ENCODE assay signal across 8 cellular contexts in genomic region chr17:35312790-35313711, GRCh38.
A peak's percentile ranks its signal among the peaks of the same experiment; 100 is the strongest.
DNase-seq lines count a peak whose midpoint lies in the region; ATAC-seq and TF ChIP-seq lines count a peak whose summit lies in the region.

No MANE protein-coding gene starts in this region.

- H3F3A ChIP-seq in OCI-LY1 (ENCODE audit: insufficient read depth, low read length), result no peaks in the 10 kb centered on the region

- H3K4me1 ChIP-seq in A673 (ENCODE audit: insufficient read depth, low read length, poor library complexity, severe bottlenecking) (peaks cover 5% of the 10 kb centered on the region), OCI-LY1 (ENCODE audit: insufficient read depth, low read length, severe bottlenecking) (no peaks in the 10 kb centered on the region)
- H3K4me1 ChIP-seq in naive thymus-derived CD4-positive, alpha-beta T cell (ENCODE audit: control insufficient read depth in 2 of 2, insufficient read depth in 2 of 2, low read length in 2 of 2), result peaks cover 12 to 13% of the 10 kb centered on the region in 2 donors

- H3K9ac ChIP-seq in OCI-LY1 (ENCODE audit: low read length), result no peak overlapping the region

- POLR2A ChIA-PET in A673 (lab: Charles Lee; ENCODE audit: low non-redundant PET), result no interaction called here
- POLR2A ChIA-PET in naive thymus-derived CD4-positive, alpha-beta T cell (lab: Charles Lee), result interaction anchor here (0.6 to 6.8 kb wide), 39 partner anchors 9 to 274 kb away, joined by 3 to 189 read pairs (median 5); partner anchors contain the start of genes AP2B1, PEX12, RAD51D and SLFN11

- CTCF ChIA-PET in A673 (lab: Charles Lee), result interaction anchor here (0.6 kb wide), 1 partner anchor 491 kb away, joined by 9 read pairs; no protein-coding TSS in a partner anchor
- CTCF ChIA-PET in naive thymus-derived CD4-positive, alpha-beta T cell (lab: Charles Lee), result interaction anchor here (0.6 to 4.3 kb wide), 32 partner anchors 9 to 273 kb away, joined by 3 to 111 read pairs (median 4); partner anchors contain the start of genes PEX12, SLFN11, SLFN12L and SLFN5

- no peaks in the 10 kb centered on the region for H3K9me2 ChIP-seq in OCI-LY1 (ENCODE audit: low read depth, low read length)

- no peak overlapping the region for H3K4me3 ChIP-seq in A673 (ENCODE audit: low read depth, low read length, poor library complexity, severe bottlenecking)
- no peak overlapping the region for H3K4me3 ChIP-seq in OCI-LY1 (ENCODE audit: low read depth, low read length, poor library complexity, severe bottlenecking)
- H3K4me3 ChIP-seq in naive thymus-derived CD4-positive, alpha-beta T cell (ENCODE audit: low read length), result peak overlapping the region; percentile 70

- peak overlapping the region; percentile 94 to 99 (median 98) for H3K27ac Mint-ChIP-seq in naive thymus-derived CD4-positive, alpha-beta T cell

- BruUV-seq in A673 (replicated peaks; lab: Mats Ljungman, UMichigan), result no TSS peak

- H3K9me3 Mint-ChIP-seq in naive thymus-derived CD4-positive, alpha-beta T cell, result peaks cover 0 to 20% (median 0%) of the 10 kb centered on the region in 11 donors

- DNase-seq in A673 (ENCODE audit: low spot score) (peak; percentile 64), activated T-cell treated with anti-CD3 and anti-CD28 coated beads for 4 hours (peak; percentile 69), fibroblast of gingiva (ENCODE audit: low read depth) (peak; percentile 74)
- DNase-seq in naive thymus-derived CD4-positive, alpha-beta T cell, result peak; percentile 56 to 96 (median 90)
- peak; percentile 46 to 89 for DNase-seq in stimulated activated CD8-positive, alpha-beta memory T cell treated with anti-CD3 and anti-CD28 coated beads, Interleukin-7, amount 100 ng/mL, for 48 hours (ENCODE audit: extremely low read depth in 1 of 2, low read depth in 1 of 2)

- peaks cover 0 to 5% (median 0%) of the 10 kb centered on the region in 5 donors for H3K27me3 Mint-ChIP-seq in naive thymus-derived CD4-positive, alpha-beta T cell

- no peak overlapping the region for H2AFZ ChIP-seq in OCI-LY1 (ENCODE audit: low read length)

- no peaks in the 10 kb centered on the region for H4K20me1 ChIP-seq in OCI-LY1 (ENCODE audit: insufficient read depth, low read length)

- ATAC-seq in GM18511 (IDR thresholded peaks at IDR 0.05; ENCODE audit: unreplicated experiment) (peak; percentile 77), HG03565 (IDR thresholded peaks at IDR 0.05; ENCODE audit: unreplicated experiment) (peak; percentile 51)
- ATAC-seq in naive thymus-derived CD4-positive, alpha-beta T cell, result peak; percentile 93

- peak overlapping the region; percentile 88 to 98 (median 96) for H3K4me3 Mint-ChIP-seq in naive thymus-derived CD4-positive, alpha-beta T cell

- no peaks in the 10 kb centered on the region for H3K36me3 ChIP-seq in A673 (ENCODE audit: insufficient read depth, low read length, poor library complexity, severe bottlenecking)
- no peaks in the 10 kb centered on the region for H3K36me3 ChIP-seq in OCI-LY1 (ENCODE audit: insufficient read depth, low read length)
- no peaks in the 10 kb centered on the region for H3K36me3 ChIP-seq in naive thymus-derived CD4-positive, alpha-beta T cell (ENCODE audit: control insufficient read depth in 2 of 3, insufficient read depth in 3 of 3, low read length in 3 of 3)

- H3K4me2 ChIP-seq in OCI-LY1 (ENCODE audit: low read length), result no peak overlapping the region

- TF ChIP-seq CTCF in A673 (conservative IDR thresholded peaks at IDR 0.05; ENCODE audit: low read depth, low read length) (peak; percentile 66), OCI-LY1 (IDR thresholded peaks at IDR 0.05; ENCODE audit: low read length) (peak; percentile 85)

- no peaks in the 10 kb centered on the region for H3K27me3 ChIP-seq in A673 (replicated peaks; ENCODE audit: insufficient read depth, low read depth, low read length, poor library complexity)
- H3K27me3 ChIP-seq in OCI-LY1 (ENCODE audit: insufficient read depth, low read length), result no peaks in the 10 kb centered on the region
- H3K27me3 ChIP-seq in naive thymus-derived CD4-positive, alpha-beta T cell (ENCODE audit: control insufficient read depth in 2 of 2, insufficient read depth in 2 of 2, low read length in 2 of 2), result no peaks in the 10 kb centered on the region

- peaks cover 0 to 28% (median 4%) of the 10 kb centered on the region in 5 donors for H3K36me3 Mint-ChIP-seq in naive thymus-derived CD4-positive, alpha-beta T cell

- intact Hi-C loops in A673 (cut with micrococcal nuclease; ENCODE audit: unreplicated experiment), result loop anchor here (2.0 to 10.0 kb wide), 2 partner anchors 228 to 432 kb away; no protein-coding TSS in a partner anchor
- intact Hi-C loops in naive thymus-derived CD4-positive, alpha-beta T cell (cut with micrococcal nuclease), result loop anchor here (1.0 to 10.0 kb wide), 19 partner anchors 28 to 492 kb away; partner anchors contain the start of genes SLFN11 (in 2 of the 2), AP2B1 (in 1 of the 2), PEX12 (in 1 of the 2) and SLFN12 (in 1 of the 2)

- H3K27ac ChIP-seq in A673 (ENCODE audit: low read depth, low read length, poor library complexity, severe bottlenecking) (peak overlapping the region; percentile 61), OCI-LY1 (ENCODE audit: low read depth, low read length, poor library complexity, severe bottlenecking) (no peak overlapping the region)
- H3K27ac ChIP-seq in naive thymus-derived CD4-positive, alpha-beta T cell (ENCODE audit: low read depth, low read length), result peak overlapping the region; percentile 73

- H3K4me1 Mint-ChIP-seq in naive thymus-derived CD4-positive, alpha-beta T cell, result peaks cover 37 to 79% (median 69%) of the 10 kb centered on the region in 7 donors

- no peaks in the 10 kb centered on the region for H3K9me3 ChIP-seq in A673 (ENCODE audit: low read depth, low read length, poor library complexity, severe bottlenecking)
- no peaks in the 10 kb centered on the region for H3K9me3 ChIP-seq in OCI-LY1 (ENCODE audit: low read length)
- H3K9me3 ChIP-seq in naive thymus-derived CD4-positive, alpha-beta T cell (ENCODE audit: control insufficient read depth in 2 of 3, low read length in 3 of 3), result no peaks in the 10 kb centered on the region

- no peaks in the 10 kb centered on the region for H3K79me2 ChIP-seq in OCI-LY1 (ENCODE audit: insufficient read depth, low read length)
